15 cellular contexts compared by ENCODE assay signal in the genomic region with DNA sequence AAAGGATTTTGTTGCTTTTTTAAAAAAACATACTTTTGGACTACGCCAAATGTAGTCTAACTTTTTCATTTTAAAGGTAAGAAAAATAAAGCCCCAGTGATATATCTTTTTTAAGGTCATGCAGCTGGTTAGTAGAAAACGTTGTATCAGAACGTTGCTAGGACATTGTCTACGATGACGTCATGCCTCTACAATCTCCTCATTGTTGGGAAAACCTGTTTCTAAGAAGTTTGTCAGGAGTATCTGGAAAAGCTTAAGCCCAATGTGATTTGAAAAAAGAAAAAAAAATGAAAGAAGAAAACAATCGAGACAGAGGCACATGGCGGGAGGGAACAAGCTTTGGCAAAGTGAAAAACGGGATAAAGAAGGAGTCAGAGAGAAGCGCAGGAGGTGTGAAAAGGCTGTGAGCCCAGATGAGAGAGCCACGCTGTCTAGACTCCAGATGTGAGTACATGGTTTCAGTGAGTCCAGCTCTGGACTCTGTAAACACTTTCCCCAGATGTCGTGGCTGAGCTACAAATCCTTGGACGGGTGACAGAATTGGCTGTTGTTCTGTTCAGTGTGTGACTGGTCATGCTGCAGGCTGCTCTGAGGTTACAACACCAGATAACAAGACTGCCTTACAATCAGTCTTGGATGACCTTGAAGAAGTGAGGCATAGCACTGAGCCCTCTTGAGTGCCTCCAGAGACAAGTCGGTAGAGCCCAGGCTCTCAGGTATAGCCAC.
DNase-seq lines count a peak whose midpoint lies in the region; ATAC-seq, FAIRE-seq and TF ChIP-seq lines count a peak whose summit lies in the region.
"Had no signal": no experiment of that assay in that cellular context is flagged by ENCODE, and none has a peak within 500 bp of the region (broad histone marks: within the 10 kb centered on the region; RNA-seq: fewer than 3 reads in every experiment).

No MANE protein-coding gene starts in this region.

- intact Hi-C loops in HepG2 (cut with micrococcal nuclease; ENCODE audit: unreplicated experiment), result no loop called here

- DNase-seq in EH (ENCODE audit: low read depth), result peak; percentile 22
- no peak for DNase-seq in HepG2 (ENCODE audit: low spot score)
- DNase-seq in endothelial cell (ENCODE audit: low spot score), result no peak
- no peak for DNase-seq in stimulated activated CD4-positive, alpha-beta T cell treated with anti-CD3 and anti-CD28 coated beads, Interleukin-12 subunit alpha, Interleukin-12 subunit beta, amount 100 ng/mL, for 4 hours
- DNase-seq in HT-29 (ENCODE audit: low spot score), result no peak
- DNase-seq: activated CD4-positive, alpha-beta T cell treated with anti-CD3 and anti-CD28 coated beads for 4 hours; activated gamma-delta T cell treated with Interleukin-2 at 50 U/mL for 16 hours; naive thymus-derived CD4-positive, alpha-beta T cell; NCI-H1105 treated with DMSO at 0.1 percent for 48 hours; NCI-H82; stimulated activated naive CD4-positive, alpha-beta T cell had no signal

- H3K36me3 Mint-ChIP-seq in endothelial cell (ENCODE audit: low read depth, unreplicated experiment), result no peaks in the 10 kb centered on the region
- H3K36me3 Mint-ChIP-seq: naive thymus-derived CD4-positive, alpha-beta T cell had no signal

- H3K36me3 ChIP-seq in HepG2 (replicated peaks in 1 of 2; ENCODE audit: control insufficient read depth in 1 of 2, insufficient read depth in 2 of 2, low read length in 2 of 2) (no peaks in the 10 kb centered on the region), skeletal muscle satellite cell (ENCODE audit: insufficient read depth, low read length) (no peaks in the 10 kb centered on the region)

- peaks cover 9% of the 10 kb centered on the region for H3K9me3 Mint-ChIP-seq in endothelial cell (ENCODE audit: unreplicated experiment)

- TF ChIP-seq CTCF in HepG2 (CRISPR knock-in tag; IDR thresholded peaks at IDR 0.05) (no peak), endothelial cell (IDR thresholded peaks at IDR 0.05; ENCODE audit: unreplicated experiment) (no peak)

- CTCF ChIA-PET in HepG2 (lab: Yijun Ruan, JAX; ENCODE audit: low intra/inter-chr PET ratio, low total read pairs), result no interaction called here

- BruUV-seq in HepG2 (replicated peaks; lab: Mats Ljungman, UMichigan), result no TSS peak

- no peak for TF ChIP-seq RAD21 in HepG2 (CRISPR knock-in tag; IDR thresholded peaks at IDR 0.05)

- no peaks in the 10 kb centered on the region for H3K27me3 ChIP-seq in HepG2 (ENCODE audit: control insufficient read depth in 1 of 2, insufficient read depth in 2 of 2, low read length in 2 of 2)
- H3K27me3 ChIP-seq in skeletal muscle satellite cell (ENCODE audit: control insufficient read depth, insufficient read depth, low read length), result no peaks in the 10 kb centered on the region

- 7% methylated on average over 13 of the region's 13 CpGs for WGBS in HepG2 (ENCODE audit: low lambda C conversion rate)

- H3K79me2 ChIP-seq in HepG2 (ENCODE audit: insufficient read depth, low read length), result no peaks in the 10 kb centered on the region

- in situ Hi-C loops in HepG2 (cut with HindIII; ENCODE audit: extremely low pct_ligation_motif_present, low pct_unique_long_range_greater_than_20kb), result no loop called here

- TF ChIP-seq EP300 in HepG2 (IDR thresholded peaks at IDR 0.05; ENCODE audit: low read depth in 2 of 2, low read length in 2 of 2), result no peak
- no peak for TF ChIP-seq EP300 in HepG2 (CRISPR knock-in tag; IDR thresholded peaks at IDR 0.05; ENCODE audit: borderline replicate concordance)

- H3K4me3 ChIP-seq in HepG2 (replicated peaks in 1 of 3; ENCODE audit: insufficient read depth in 1 of 3, low read depth in 2 of 3, low read length in 3 of 3) (no peak overlapping the region), skeletal muscle satellite cell (ENCODE audit: low read length) (no peak overlapping the region)

- H3K9me3 ChIP-seq in HepG2 (ENCODE audit: low read length), result peaks cover 82% of the 10 kb centered on the region
- no peaks in the 10 kb centered on the region for H3K9me3 ChIP-seq in skeletal muscle satellite cell (replicated peaks; ENCODE audit: low read length)

- H3K4me2 ChIP-seq in HepG2 (ENCODE audit: low read depth, low read length) (no peak overlapping the region), skeletal muscle satellite cell (ENCODE audit: low read length) (peak overlapping the region; percentile 17)

- no peak for TF ChIP-seq POLR2A in HepG2 (IDR thresholded peaks at IDR 0.05; ENCODE audit: insufficient read depth in 1 of 2, low read depth in 2 of 2, low read length in 2 of 2)

- peak; percentile 74 for FAIRE-seq in endometrium (lab: Jason Lieb, UNC)
- no peak for FAIRE-seq in HepG2 (lab: Jason Lieb, UNC)

- H3K4me1 ChIP-seq in HepG2 (ENCODE audit: insufficient read depth, low read length) (no peaks in the 10 kb centered on the region), skeletal muscle satellite cell (ENCODE audit: control insufficient read depth, insufficient read depth, low read length) (no peaks in the 10 kb centered on the region)

- ATAC-seq in HepG2 (no peak), HG03280 (IDR thresholded peaks at IDR 0.05; ENCODE audit: unreplicated experiment) (no peak)
- ATAC-seq: naive thymus-derived CD4-positive, alpha-beta T cell had no signal

- H3K4me1 Mint-ChIP-seq in endothelial cell (ENCODE audit: unreplicated experiment), result no peaks in the 10 kb centered on the region
- H3K4me1 Mint-ChIP-seq: naive thymus-derived CD4-positive, alpha-beta T cell had no signal

- H2AFZ ChIP-seq in HepG2 (ENCODE audit: low read length), result no peak overlapping the region

- POLR2A ChIA-PET in HepG2 (lab: Yijun Ruan, JAX), result no interaction called here

- H3K27ac Mint-ChIP-seq in endothelial cell (ENCODE audit: unreplicated experiment), result no peak overlapping the region
- H3K27ac Mint-ChIP-seq: dendritic cell treated with granulocyte-macrophage colony-stimulating factor and Interleukin-4, amounts not matched to agents 40 ng/mL and 50 ng/mL, for 4 days; naive thymus-derived CD4-positive, alpha-beta T cell had no signal

- no peak overlapping the region for H3K4me3 Mint-ChIP-seq in endothelial cell (ENCODE audit: unreplicated experiment)
- H3K4me3 Mint-ChIP-seq: dendritic cell treated with granulocyte-macrophage colony-stimulating factor and Interleukin-4, amounts not matched to agents 40 ng/mL and 50 ng/mL, for 4 days; naive thymus-derived CD4-positive, alpha-beta T cell had no signal

- H4K20me1 ChIP-seq in HepG2 (ENCODE audit: insufficient read depth, low read length), result no peaks in the 10 kb centered on the region

- no peak overlapping the region for H3K27ac ChIP-seq in HepG2 (ENCODE audit: extremely low read length, insufficient read depth, low read length)

- no peak overlapping the region for H3K9ac ChIP-seq in HepG2 (ENCODE audit: insufficient read depth, low read depth, low read length)
- H3K9ac ChIP-seq in skeletal muscle satellite cell (ENCODE audit: low read depth, low read length), result no peak overlapping the region

- peaks cover 2% of the 10 kb centered on the region for H3K27me3 Mint-ChIP-seq in endothelial cell (ENCODE audit: unreplicated experiment)
- H3K27me3 Mint-ChIP-seq: dendritic cell treated with granulocyte-macrophage colony-stimulating factor and Interleukin-4, amounts not matched to agents 40 ng/mL and 50 ng/mL, for 4 days; naive thymus-derived CD4-positive, alpha-beta T cell had no signal

TF ChIP-seq in HepG2, 621 proteins besides CTCF, POLR2A, EP300 and RAD21:
- TF ChIP-seq ATM (IDR thresholded peaks at IDR 0.05; ENCODE audit: borderline replicate concordance) (no peak), CREB1 (IDR thresholded peaks at IDR 0.05) (peak; percentile 95), CREB1 (CRISPR knock-in tag; IDR thresholded peaks at IDR 0.05) (no peak), ATF7 (IDR thresholded peaks at IDR 0.05) (peak; percentile 99), ATF7 (CRISPR knock-in tag; IDR thresholded peaks at IDR 0.05) (no peak), ZSCAN20 (CRISPR knock-in tag; IDR thresholded peaks at IDR 0.05; ENCODE audit: borderline replicate concordance) (no peak)
